8 cellular contexts compared by ENCODE assay signal in genomic region chr1:110207831-110208230, GRCh38. TPM values are rescaled to one million over a fixed set of nuclear protein-coding genes. Genes with fewer than 3 reads are reported as not detected.
DNase-seq lines count a peak whose midpoint lies in the region; ATAC-seq and TF ChIP-seq lines count a peak whose summit lies in the region.

No MANE protein-coding gene starts in this region.

- DNase-seq in 8988T (peak; percentile 59), NCI-H345 treated with DMSO at 0.1 percent for 48 hours (lab: John Stamatoyannopoulos, UW; ENCODE audit: unreplicated experiment) (peak; percentile 45), dermis microvascular lymphatic vessel endothelial cell (ENCODE audit: low read depth in 2 of 2) (peak; percentile 40 to 56), memory B cell (ENCODE audit: low spot score in 2 of 2) (peak; percentile 73 to 77)
- peak; percentile 80 to 86 for DNase-seq in activated CD4-positive, alpha-beta T cell treated with anti-CD3 and anti-CD28 coated beads, Interleukin-2, amount 50 U/mL, for 48 hours
- DNase-seq in stimulated activated CD8-positive, alpha-beta memory T cell treated with anti-CD3 and anti-CD28 coated beads, Interleukin-4, amount 100 ng/mL, for 1 hour (ENCODE audit: low read depth in 2 of 2, low spot score in 1 of 2): peak; percentile 53 to 64

- no peaks in the 10 kb centered on the region for H3K36me3 Mint-ChIP-seq in memory B cell

- ATAC-seq in memory B cell (ENCODE audit: low read depth): peak; percentile 14
- no peak for ATAC-seq in HG02623 (IDR thresholded peaks at IDR 0.05; ENCODE audit: unreplicated experiment)

- H3K4me1 Mint-ChIP-seq in memory B cell: peaks cover 25% of the 10 kb centered on the region

- TF ChIP-seq CTCF in GM12872 (IDR thresholded peaks at IDR 0.05; ENCODE audit: insufficient read depth, low read depth, low read length): peak; percentile 94

- no peaks in the 10 kb centered on the region for H3K9me3 Mint-ChIP-seq in memory B cell

- H3K4me3 Mint-ChIP-seq in memory B cell: peak overlapping the region; percentile 12

- no peak overlapping the region for H3K27ac Mint-ChIP-seq in memory B cell

- H3K27me3 Mint-ChIP-seq in memory B cell: no peaks in the 10 kb centered on the region

RNA-seq across cellular contexts. Expression of gene KCNC4, which starts 2.3 kb away (rescaled TPM):
- total RNA-seq in dermis microvascular lymphatic vessel endothelial cell: 0.77 and 1.0 TPM in 2 replicates

RNA-seq across cellular contexts. Expression of gene SLC6A17, which starts 57.5 kb away (rescaled TPM):
- total RNA-seq in dermis microvascular lymphatic vessel endothelial cell: 2.4 and 2.7 TPM in 2 replicates
